8 cellular contexts compared by ENCODE assay signal in genomic region chr16:46830902-46831647, GRCh38. TPM values are rescaled to one million over a fixed set of nuclear protein-coding genes. Genes with fewer than 3 reads are reported as not detected.
DNase-seq lines count a peak whose midpoint lies in the region; ATAC-seq and TF ChIP-seq lines count a peak whose summit lies in the region.

A gene with protein sequence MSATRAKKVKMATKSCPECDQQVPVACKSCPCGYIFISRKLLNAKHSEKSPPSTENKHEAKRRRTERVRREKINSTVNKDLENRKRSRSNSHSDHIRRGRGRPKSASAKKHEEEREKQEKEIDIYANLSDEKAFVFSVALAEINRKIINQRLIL (minus strand): TSS chr16:46831180. CDS start chr16:46831149, 31 bp downstream.

- 0% methylated on average over 10 of the region's 94 CpGs for WGBS in mammary epithelial cell (ENCODE audit: low coverage, missing lambda C conversion rate)
- WGBS in spleen, 5 donors = 0 to 1% (median 1%) methylated on average over 33 to 94 of the region's 94 CpGs

- peaks cover 8 to 15% (median 13%) of the 10 kb centered on the region in 3 donors for H3K27me3 Mint-ChIP-seq in immature natural killer cell (ENCODE audit: low read depth in 3 of 3)

- CTCF ChIA-PET in AG04449 (lab: Yijun Ruan, JAX) (interaction anchor here (0.6 to 1.1 kb wide), 2 partner anchors 78 to 90 kb away, joined by 3 read pairs; no protein-coding TSS in a partner anchor), mammary epithelial cell (lab: Charles Lee; ENCODE audit: low non-redundant PET) (no interaction called here)

- ATAC-seq in GM18873 (IDR thresholded peaks at IDR 0.05; ENCODE audit: low FRiP score, unreplicated experiment) = peak; percentile 96
- ATAC-seq in HG03139 (IDR thresholded peaks at IDR 0.05; ENCODE audit: unreplicated experiment) = peak; percentile 93

- H3K4me3 ChIP-seq in AG04449 (ENCODE audit: low read depth, low read length) = peak within 1 kb of the TSS; percentile 70
- H3K4me3 ChIP-seq in WERI-Rb-1 (ENCODE audit: low read depth, low read length) = peak within 1 kb of the TSS; percentile 96
- peak within 1 kb of the TSS; percentile 80 to 96 (median 81) for H3K4me3 ChIP-seq in mammary epithelial cell (replicated peaks in 1 of 3; ENCODE audit: insufficient read depth in 1 of 3, low read depth in 2 of 3, low read length in 3 of 3)
- peak within 1 kb of the TSS; percentile 78 to 96 (median 94) for H3K4me3 ChIP-seq in spleen

- no peak for TF ChIP-seq CTCF in AG04449 (IDR thresholded peaks at IDR 0.05; ENCODE audit: insufficient read depth, low read length, missing control alignments)
- TF ChIP-seq CTCF in WERI-Rb-1 (IDR thresholded peaks at IDR 0.05; ENCODE audit: low read depth, low read length) = no peak
- no peak for TF ChIP-seq CTCF in mammary epithelial cell (conservative IDR thresholded peaks at IDR 0.05 in 1 of 2, IDR thresholded peaks at IDR 0.05 in 1 of 2; ENCODE audit: extremely low read depth in 1 of 2, insufficient read depth in 1 of 2, low read depth in 1 of 2, low read length in 2 of 2)
- TF ChIP-seq CTCF in spleen (IDR thresholded peaks at IDR 0.05 in 8 of 11, conservative IDR thresholded peaks at IDR 0.05 in 3 of 11) = peak in 2 of 11 experiments; percentile 23 to 46

- peak within 1 kb of the TSS; percentile 96 for H3K4me2 ChIP-seq in mammary epithelial cell (ENCODE audit: insufficient read depth, low read depth, low read length)

- H3K27ac ChIP-seq in WERI-Rb-1 (peak within 1 kb of the TSS; percentile 93), mammary epithelial cell (ENCODE audit: insufficient read depth, low read depth, low read length) (peak within 1 kb of the TSS; percentile 82), spleen (peak within 1 kb of the TSS; percentile 89 to 96 (median 94))

- DNase-seq in AG04449 (ENCODE audit: low read depth, low spot score) (peak; percentile 50), NCI-H2227 (lab: John Stamatoyannopoulos, UW; ENCODE audit: unreplicated experiment) (peak; percentile 94), WERI-Rb-1 (peak; percentile 94), mammary epithelial cell (peak; percentile 88), immature natural killer cell (peak; percentile 90 to 94 (median 93)), spleen (peak; percentile 99)

- dilution Hi-C loops in mammary epithelial cell (cut with HindIII; ENCODE audit: low sequenced_read_pairs) = no loop called here

- H3K4me1 Mint-ChIP-seq in immature natural killer cell = peaks cover 18 to 30% of the 10 kb centered on the region in 2 donors

- peak within 1 kb of the TSS; percentile 93 to 98 (median 96) for H3K27ac Mint-ChIP-seq in immature natural killer cell

- no peaks in the 10 kb centered on the region for H4K20me1 ChIP-seq in mammary epithelial cell (ENCODE audit: insufficient read depth, low read length)

- peak within 1 kb of the TSS; percentile 96 for H2AFZ ChIP-seq in mammary epithelial cell (ENCODE audit: low read depth, low read length)

- H3K4me3 Mint-ChIP-seq in immature natural killer cell = peak within 1 kb of the TSS; percentile 91 to 99 (median 98)

- intact Hi-C loops in mammary epithelial cell (cut with micrococcal nuclease) (loop anchor here (2.0 kb wide), 1 partner anchor 140 kb away; no protein-coding TSS in a partner anchor), spleen (cut with DNase I; ENCODE audit: low total_unique reads) (no loop called here)

- H3K27me3 ChIP-seq in WERI-Rb-1 (ENCODE audit: insufficient read depth, low read depth, severe bottlenecking) = no peaks in the 10 kb centered on the region
- H3K27me3 ChIP-seq in mammary epithelial cell (ENCODE audit: insufficient read depth, low read length) = no peaks in the 10 kb centered on the region
- no peaks in the 10 kb centered on the region for H3K27me3 ChIP-seq in spleen (replicated peaks in 1 of 7)

- H3K4me1 ChIP-seq in mammary epithelial cell (ENCODE audit: insufficient read depth, low read length) (peaks cover 8% of the 10 kb centered on the region), spleen (peaks cover 10 to 80% (median 34%) of the 10 kb centered on the region in 6 donors)

- H3K36me3 Mint-ChIP-seq in immature natural killer cell = no peaks in the 10 kb centered on the region

- in situ Hi-C loops in mammary epithelial cell (cut with MboI; ENCODE audit: low sequenced_read_pairs in 2 of 2) = no loop called here

- peaks cover 6% of the 10 kb centered on the region; the same call in 1 of the 2 replicates for H3K36me3 ChIP-seq in WERI-Rb-1
- no peaks in the 10 kb centered on the region for H3K36me3 ChIP-seq in mammary epithelial cell (ENCODE audit: insufficient read depth, low read length)
- H3K36me3 ChIP-seq in spleen = no peaks in the 10 kb centered on the region

- peak in 1 of 3 donors; percentile 34 for TF ChIP-seq POLR2A in spleen (IDR thresholded peaks at IDR 0.05)

- H3K9me3 ChIP-seq in WERI-Rb-1 (ENCODE audit: severe bottlenecking) (no peaks in the 10 kb centered on the region), mammary epithelial cell (replicated peaks; ENCODE audit: insufficient read depth, low read length) (no peaks in the 10 kb centered on the region), spleen (no peaks in the 10 kb centered on the region)

- H3K79me2 ChIP-seq in mammary epithelial cell (ENCODE audit: insufficient read depth, low read length) = peaks cover 44% of the 10 kb centered on the region

- peak within 1 kb of the TSS; percentile 87 for H3K9ac ChIP-seq in mammary epithelial cell (ENCODE audit: insufficient read depth, low read length)

- POLR2A ChIA-PET in AG04449 (lab: Yijun Ruan, JAX) = interaction anchor here (0.6 to 0.7 kb wide), 2 partner anchors 9 to 37 kb away, joined by 3 to 5 read pairs; no protein-coding TSS in a partner anchor

- H3K9me3 Mint-ChIP-seq in immature natural killer cell = no peaks in the 10 kb centered on the region

- BruUV-seq in mammary epithelial cell (replicated peaks; lab: Mats Ljungman, UMichigan) = no TSS peak

RNA-seq across cellular contexts. Expression of the gene that starts here (rescaled TPM):
- total RNA-seq in mammary epithelial cell = 10 to 100 TPM in 1 of 2 donors, 1 to 10 TPM in 1; 8.0 to 12.3 TPM
- polyA plus RNA-seq in mammary epithelial cell = 3.5 TPM
- 4.4 TPM for polyA minus RNA-seq in mammary epithelial cell
- 10 to 100 TPM in 2 of 3 donors, 1 to 10 TPM in 1; 8.0 to 14.0 (median 11.6) TPM for polyA plus RNA-seq in immature natural killer cell
- total RNA-seq in spleen = 10 to 100 TPM in 1 of 7 donors, 1 to 10 TPM in 6; 7.7 to 10.3 (median 8.9) TPM
- polyA plus RNA-seq in spleen = 1 to 10 TPM; 7.2 to 7.6 (median 7.3) TPM

Comparison
In these comparisons a context has a peak if more than half of its experiments do, and no peak if none do; other contexts are left out.
1. Peak in every context shown above with its lines: DNase-seq, ATAC-seq, H3K4me3 ChIP-seq and H3K27ac ChIP-seq.